In the genomic region with DNA sequence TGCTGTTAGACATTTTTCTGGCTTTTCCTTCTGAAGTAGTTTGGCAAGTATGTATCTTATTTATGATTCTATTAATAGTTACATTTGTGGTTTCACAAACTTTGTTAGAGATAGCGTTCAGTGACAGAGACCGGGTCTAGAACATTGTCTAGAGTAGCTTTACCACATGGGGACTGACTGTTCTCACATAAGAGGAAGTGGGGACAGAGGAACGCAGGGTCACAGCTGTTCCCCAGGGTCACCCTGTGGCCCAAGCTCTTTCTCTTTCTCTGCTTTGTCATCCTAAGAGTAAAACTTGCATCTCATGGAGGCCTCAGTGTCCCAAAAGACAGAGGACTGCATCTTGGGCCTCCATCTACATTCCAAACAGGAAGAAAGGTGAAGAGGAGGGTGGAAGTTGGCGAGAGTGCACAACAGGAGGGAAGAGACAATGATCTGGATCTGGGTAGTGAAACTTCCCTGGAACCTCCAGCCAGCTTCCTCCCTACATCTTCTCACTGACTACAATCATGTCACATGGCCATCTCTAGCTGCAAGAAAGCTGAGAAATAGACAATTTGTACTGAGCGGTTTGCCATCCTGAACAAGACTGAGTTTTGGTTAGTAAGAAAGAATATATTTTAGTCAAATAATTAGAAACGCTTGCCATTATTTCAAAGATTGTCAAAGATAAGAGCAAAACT, we compare ENCODE assay signal across 1 cellular context.
TF ChIP-seq lines count a peak whose summit lies in the region.

No MANE protein-coding gene starts in this region.

TF ChIP-seq in GM23338, 12 proteins besides CTCF, POLR2A, EP300 and RAD21 (continued from another document):
- TF ChIP-seq, protein P1, sequence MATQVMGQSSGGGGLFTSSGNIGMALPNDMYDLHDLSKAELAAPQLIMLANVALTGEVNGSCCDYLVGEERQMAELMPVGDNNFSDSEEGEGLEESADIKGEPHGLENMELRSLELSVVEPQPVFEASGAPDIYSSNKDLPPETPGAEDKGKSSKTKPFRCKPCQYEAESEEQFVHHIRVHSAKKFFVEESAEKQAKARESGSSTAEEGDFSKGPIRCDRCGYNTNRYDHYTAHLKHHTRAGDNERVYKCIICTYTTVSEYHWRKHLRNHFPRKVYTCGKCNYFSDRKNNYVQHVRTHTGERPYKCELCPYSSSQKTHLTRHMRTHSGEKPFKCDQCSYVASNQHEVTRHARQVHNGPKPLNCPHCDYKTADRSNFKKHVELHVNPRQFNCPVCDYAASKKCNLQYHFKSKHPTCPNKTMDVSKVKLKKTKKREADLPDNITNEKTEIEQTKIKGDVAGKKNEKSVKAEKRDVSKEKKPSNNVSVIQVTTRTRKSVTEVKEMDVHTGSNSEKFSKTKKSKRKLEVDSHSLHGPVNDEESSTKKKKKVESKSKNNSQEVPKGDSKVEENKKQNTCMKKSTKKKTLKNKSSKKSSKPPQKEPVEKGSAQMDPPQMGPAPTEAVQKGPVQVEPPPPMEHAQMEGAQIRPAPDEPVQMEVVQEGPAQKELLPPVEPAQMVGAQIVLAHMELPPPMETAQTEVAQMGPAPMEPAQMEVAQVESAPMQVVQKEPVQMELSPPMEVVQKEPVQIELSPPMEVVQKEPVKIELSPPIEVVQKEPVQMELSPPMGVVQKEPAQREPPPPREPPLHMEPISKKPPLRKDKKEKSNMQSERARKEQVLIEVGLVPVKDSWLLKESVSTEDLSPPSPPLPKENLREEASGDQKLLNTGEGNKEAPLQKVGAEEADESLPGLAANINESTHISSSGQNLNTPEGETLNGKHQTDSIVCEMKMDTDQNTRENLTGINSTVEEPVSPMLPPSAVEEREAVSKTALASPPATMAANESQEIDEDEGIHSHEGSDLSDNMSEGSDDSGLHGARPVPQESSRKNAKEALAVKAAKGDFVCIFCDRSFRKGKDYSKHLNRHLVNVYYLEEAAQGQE (IDR thresholded peaks at IDR 0.05; ENCODE audit: unreplicated experiment), result no peak
- TF ChIP-seq JUNB (IDR thresholded peaks at IDR 0.05; ENCODE audit: unreplicated experiment) (no peak), NANOG (IDR thresholded peaks at IDR 0.05; ENCODE audit: borderline replicate concordance) (no peak), CREB1 (CRISPR knock-in tag; IDR thresholded peaks at IDR 0.05; ENCODE audit: low read depth) (no peak), ZNF331 (CRISPR knock-in tag; IDR thresholded peaks at IDR 0.05; ENCODE audit: low read depth) (no peak), EZH2phosphoT487 (IDR thresholded peaks at IDR 0.05; ENCODE audit: unreplicated experiment) (no peak), STAT1 (IDR thresholded peaks at IDR 0.05; ENCODE audit: unreplicated experiment) (no peak), POLR2AphosphoS5 (IDR thresholded peaks at IDR 0.05; ENCODE audit: low read depth) (no peak)
- TF ChIP-seq, protein P2, sequence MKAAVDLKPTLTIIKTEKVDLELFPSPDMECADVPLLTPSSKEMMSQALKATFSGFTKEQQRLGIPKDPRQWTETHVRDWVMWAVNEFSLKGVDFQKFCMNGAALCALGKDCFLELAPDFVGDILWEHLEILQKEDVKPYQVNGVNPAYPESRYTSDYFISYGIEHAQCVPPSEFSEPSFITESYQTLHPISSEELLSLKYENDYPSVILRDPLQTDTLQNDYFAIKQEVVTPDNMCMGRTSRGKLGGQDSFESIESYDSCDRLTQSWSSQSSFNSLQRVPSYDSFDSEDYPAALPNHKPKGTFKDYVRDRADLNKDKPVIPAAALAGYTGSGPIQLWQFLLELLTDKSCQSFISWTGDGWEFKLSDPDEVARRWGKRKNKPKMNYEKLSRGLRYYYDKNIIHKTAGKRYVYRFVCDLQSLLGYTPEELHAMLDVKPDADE (IDR thresholded peaks at IDR 0.05), result no peak
